In genomic region chr14:71710001-71710400, GRCh38 we compare ENCODE assay signal across 16 cellular contexts.
A peak's percentile ranks its signal among the peaks of the same experiment; 100 is the strongest.
DNase-seq lines count a peak whose midpoint lies in the region; ATAC-seq and TF ChIP-seq lines count a peak whose summit lies in the region.
"Had no signal": no experiment of that assay in that cellular context is flagged by ENCODE, and none has a peak within 500 bp of the region (broad histone marks: within the 10 kb centered on the region; RNA-seq: fewer than 3 reads in every experiment).

No MANE protein-coding gene starts in this region.

- H3K36me3 Mint-ChIP-seq in HFFc6 (ENCODE audit: low read depth): peaks cover 47% of the 10 kb centered on the region

- peaks cover 64% of the 10 kb centered on the region for H3K4me1 Mint-ChIP-seq in HFFc6 (ENCODE audit: low read depth)

- H3K27me3 ChIP-seq in A673 (replicated peaks; ENCODE audit: insufficient read depth, low read depth, low read length, poor library complexity) (no peaks in the 10 kb centered on the region), left lung (no peaks in the 10 kb centered on the region), breast epithelium (no peaks in the 10 kb centered on the region)
- H3K27me3 ChIP-seq: BE2C had no signal

- peaks cover 3% of the 10 kb centered on the region; the same call in 1 of the 2 replicates for H3K27me3 Mint-ChIP-seq in HFFc6 (ENCODE audit: insufficient read depth)
- H3K27me3 Mint-ChIP-seq: CD4-positive, alpha-beta memory T cell had no signal

- peaks cover 9% of the 10 kb centered on the region for H3K36me3 ChIP-seq in A673 (ENCODE audit: insufficient read depth, low read length, poor library complexity, severe bottlenecking)
- H3K36me3 ChIP-seq in SK-N-MC (ENCODE audit: insufficient read depth, low read length): peaks cover 48% of the 10 kb centered on the region
- H3K36me3 ChIP-seq in left lung: peaks cover 0 to 31% of the 10 kb centered on the region in 2 donors
- no peaks in the 10 kb centered on the region for H3K36me3 ChIP-seq in breast epithelium
- H3K36me3 ChIP-seq: BE2C had no signal

- CTCF ChIA-PET in A673 (lab: Charles Lee): no interaction called here

- DNase-seq in A673 (ENCODE audit: low spot score) (no peak), HFFc6 (no peak), SK-N-MC (ENCODE audit: low read depth, low spot score) (no peak), left lung (no peak), NCI-H1092 treated with DMSO at 0.1 percent for 48 hours (lab: John Stamatoyannopoulos, UW) (no peak), breast epithelium (ENCODE audit: low spot score in 2 of 2) (no peak), putamen (ENCODE audit: low spot score) (no peak)
- DNase-seq: BE2C; CD4-positive, alpha-beta memory T cell; COR-L47; DMS153; DND-41; GDM1; HCEC 1CT had no signal

- H3K27ac Mint-ChIP-seq in HFFc6: peak overlapping the region; percentile 95; the same call in 1 of the 2 replicates

- no peak overlapping the region for H3K9ac ChIP-seq in SK-N-MC (ENCODE audit: insufficient read length)

- POLR2A ChIA-PET in A673 (lab: Charles Lee; ENCODE audit: low non-redundant PET): no interaction called here

- no peaks in the 10 kb centered on the region for H3K9me3 Mint-ChIP-seq in HFFc6
- H3K9me3 Mint-ChIP-seq: CD4-positive, alpha-beta memory T cell had no signal

- no peaks in the 10 kb centered on the region for H3K9me3 ChIP-seq in A673 (ENCODE audit: low read depth, low read length, poor library complexity, severe bottlenecking)
- no peaks in the 10 kb centered on the region for H3K9me3 ChIP-seq in SK-N-MC (ENCODE audit: low read depth, low read length)
- H3K9me3 ChIP-seq in left lung: no peaks in the 10 kb centered on the region
- H3K9me3 ChIP-seq in breast epithelium: no peaks in the 10 kb centered on the region
- H3K9me3 ChIP-seq: BE2C had no signal

- H3K4me3 Mint-ChIP-seq in HFFc6: no peak overlapping the region
- H3K4me3 Mint-ChIP-seq: CD4-positive, alpha-beta memory T cell had no signal

- H3K4me1 ChIP-seq in A673 (ENCODE audit: insufficient read depth, low read length, poor library complexity, severe bottlenecking) (peaks cover 35% of the 10 kb centered on the region), left lung (no peaks in the 10 kb centered on the region), breast epithelium (no peaks in the 10 kb centered on the region)

- BruUV-seq in A673 (replicated peaks; lab: Mats Ljungman, UMichigan): no TSS peak

- H3K4me3 ChIP-seq in A673 (ENCODE audit: low read depth, low read length, poor library complexity, severe bottlenecking): no peak overlapping the region
- no peak overlapping the region for H3K4me3 ChIP-seq in SK-N-MC
- no peak overlapping the region for H3K4me3 ChIP-seq in left lung
- H3K4me3 ChIP-seq in breast epithelium: no peak overlapping the region

- no peak for TF ChIP-seq POLR2A in breast epithelium (IDR thresholded peaks at IDR 0.05)

- ATAC-seq in left lung: peak; percentile 73
- ATAC-seq in HG03108 (IDR thresholded peaks at IDR 0.05; ENCODE audit: unreplicated experiment): no peak

- peak overlapping the region; percentile 87 for H3K27ac ChIP-seq in A673 (ENCODE audit: low read depth, low read length, poor library complexity, severe bottlenecking)
- H3K27ac ChIP-seq in SK-N-MC: peak overlapping the region; percentile 96; the same call in 1 of the 2 replicates
- no peak overlapping the region for H3K27ac ChIP-seq in left lung
- peak overlapping the region in 1 of 2 donors; percentile 8 for H3K27ac ChIP-seq in breast epithelium
- H3K27ac ChIP-seq: C4-2B had no signal

- intact Hi-C loops in A673 (cut with micrococcal nuclease; ENCODE audit: unreplicated experiment) (loop anchor here (5.0 kb wide), 1 partner anchor 42 kb away; no protein-coding TSS in a partner anchor), left lung (cut with DNase I) (no loop called here), breast epithelium (cut with DNase I; ENCODE audit: low total_unique reads) (no loop called here)

- TF ChIP-seq CTCF in A673 (conservative IDR thresholded peaks at IDR 0.05; ENCODE audit: low read depth, low read length): no peak
- no peak for TF ChIP-seq CTCF in HFFc6 (IDR thresholded peaks at IDR 0.05)
- TF ChIP-seq CTCF in left lung (IDR thresholded peaks at IDR 0.05): no peak
- no peak for TF ChIP-seq CTCF in breast epithelium (IDR thresholded peaks at IDR 0.05)

Comparison
In these comparisons a context has a peak if more than half of its experiments do, and no peak if none do; other contexts are left out.
1. H3K27ac ChIP-seq: peak in A673 (single experiment) and SK-N-MC (single experiment); none in left lung (0 of 2).